ENCODE assay signal across 23 cellular contexts in the genomic region with DNA sequence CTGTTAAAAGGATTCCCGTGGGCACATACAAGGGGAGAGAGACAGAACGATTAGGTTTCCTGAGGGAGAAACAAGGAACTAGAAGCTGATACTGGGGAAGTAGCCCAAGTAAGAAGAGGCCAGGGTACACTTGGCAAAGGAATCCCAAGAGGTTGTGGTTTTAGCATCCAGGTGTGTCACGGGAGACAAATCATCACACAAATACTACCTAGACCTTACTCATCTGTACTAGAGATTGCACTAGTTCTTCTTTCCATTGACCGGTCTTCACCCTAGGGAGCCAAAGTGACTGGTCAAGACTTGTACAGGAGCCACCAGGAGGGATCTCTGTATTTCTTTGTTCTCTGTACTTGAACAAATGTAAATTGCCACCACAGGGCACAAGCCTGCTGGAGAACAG.
"Had no signal": no experiment of that assay in that cellular context is flagged by ENCODE, and none has a peak within 500 bp of the region (broad histone marks: within the 10 kb centered on the region; RNA-seq: fewer than 3 reads in every experiment).

No MANE protein-coding gene starts in this region.

- H3K9me3 Mint-ChIP-seq: activated CD4-positive, alpha-beta T cell treated with anti-CD3 and anti-CD28 coated beads, Interleukin-2, amount 10 ng/mL, durations not matched to agents 24 days and 14 days; activated naive CD8-positive, alpha-beta T cell treated with anti-CD3 and anti-CD28 coated beads, Interleukin-2, amount 10 ng/mL, durations not matched to agents 7 days and 5 days; activated T-helper 17 cell treated with anti-CD3 and anti-CD28 coated beads, Interleukin-2, amount 50 U/mL, for 72 hours; mesothelial cell of epicardium; naive thymus-derived CD8-positive, alpha-beta T cell; neural progenitor cell; T-helper 1 cell treated with Interleukin-12 subunit alpha and Interleukin-12 subunit beta and Interleukin-4 antibody, amounts not matched to agents 30 μg/mL and 1 μg/mL, for 36 hours; type B pancreatic cell had no signal

- H2AFZ ChIP-seq: neural progenitor cell had no signal

- DNase-seq: activated CD4-positive, alpha-beta T cell treated with anti-CD3 and anti-CD28 coated beads, Interleukin-2, amount 10 ng/mL, durations not matched to agents 24 days and 14 days; activated CD4-positive, CD25-positive, alpha-beta regulatory T cell; activated naive CD8-positive, alpha-beta T cell treated with anti-CD3 and anti-CD28 coated beads, Interleukin-2, amount 10 ng/mL, durations not matched to agents 7 days and 5 days; activated T-cell treated with anti-CD3 and anti-CD28 coated beads, Interleukin-2, amount 50 U/mL, for 1 hour; amygdala; erythroblast; foreskin fibroblast; kidney; naive thymus-derived CD8-positive, alpha-beta T cell; stimulated activated CD4-positive, alpha-beta T cell treated with anti-CD3 and anti-CD28 coated beads, Interleukin-2, amount 100 ng/mL, for 48 hours; stimulated activated CD8-positive, alpha-beta memory T cell treated with anti-CD3 and anti-CD28 coated beads, Interleukin-4, amount 100 ng/mL, for 48 hours; stimulated activated naive CD4-positive, alpha-beta T cell; testis had no signal

- H3K27ac ChIP-seq: cardiac muscle cell, neural progenitor cell, prostate gland, testis, vagina had no signal

- H3K4me3 ChIP-seq: cardiac muscle cell, lung, neural progenitor cell, prostate gland, testis, vagina had no signal

- H3K36me3 ChIP-seq: cardiac muscle cell, neural progenitor cell, prostate gland, vagina had no signal

- H3K4me1 ChIP-seq: prostate gland, vagina had no signal

- H3K9ac ChIP-seq: neural progenitor cell had no signal

- H3K4me2 ChIP-seq: neural progenitor cell had no signal

- FAIRE-seq: kidney had no signal

- H3K27ac Mint-ChIP-seq: activated CD4-positive, alpha-beta T cell treated with anti-CD3 and anti-CD28 coated beads, Interleukin-2, amount 10 ng/mL, durations not matched to agents 24 days and 14 days; activated naive CD8-positive, alpha-beta T cell treated with anti-CD3 and anti-CD28 coated beads, Interleukin-2, amount 10 ng/mL, durations not matched to agents 7 days and 5 days; activated T-helper 17 cell treated with anti-CD3 and anti-CD28 coated beads, Interleukin-2, amount 50 U/mL, for 72 hours; mesothelial cell of epicardium; neural progenitor cell; T-helper 1 cell treated with Interleukin-12 subunit alpha and Interleukin-12 subunit beta and Interleukin-4 antibody, amounts not matched to agents 30 μg/mL and 1 μg/mL, for 36 hours; type B pancreatic cell had no signal

- H3K9me3 ChIP-seq: prostate gland, testis, vagina had no signal

- ATAC-seq: activated T-helper 17 cell treated with anti-CD3 and anti-CD28 coated beads, Interleukin-2, amount 50 U/mL, for 72 hours; left lobe of liver; naive thymus-derived CD8-positive, alpha-beta T cell had no signal

- H3K36me3 Mint-ChIP-seq: mesothelial cell of epicardium; naive thymus-derived CD8-positive, alpha-beta T cell; neural progenitor cell; type B pancreatic cell had no signal

- H3K27me3 ChIP-seq: cardiac muscle cell, testis, vagina had no signal

- H3K4me3 Mint-ChIP-seq: activated CD4-positive, alpha-beta T cell treated with anti-CD3 and anti-CD28 coated beads, Interleukin-2, amount 10 ng/mL, durations not matched to agents 24 days and 14 days; activated naive CD8-positive, alpha-beta T cell treated with anti-CD3 and anti-CD28 coated beads, Interleukin-2, amount 10 ng/mL, durations not matched to agents 7 days and 5 days; activated T-helper 17 cell treated with anti-CD3 and anti-CD28 coated beads, Interleukin-2, amount 50 U/mL, for 72 hours; mesothelial cell of epicardium; naive thymus-derived CD8-positive, alpha-beta T cell; neural progenitor cell; T-helper 1 cell treated with Interleukin-12 subunit alpha and Interleukin-12 subunit beta and Interleukin-4 antibody, amounts not matched to agents 30 μg/mL and 1 μg/mL, for 36 hours; type B pancreatic cell had no signal

- H3K27me3 Mint-ChIP-seq: activated CD4-positive, alpha-beta T cell treated with anti-CD3 and anti-CD28 coated beads, Interleukin-2, amount 10 ng/mL, durations not matched to agents 24 days and 14 days; activated naive CD8-positive, alpha-beta T cell treated with anti-CD3 and anti-CD28 coated beads, Interleukin-2, amount 10 ng/mL, durations not matched to agents 7 days and 5 days; activated T-helper 17 cell treated with anti-CD3 and anti-CD28 coated beads, Interleukin-2, amount 50 U/mL, for 72 hours; naive thymus-derived CD8-positive, alpha-beta T cell; type B pancreatic cell had no signal
